8 cellular contexts compared by ENCODE assay signal in the genomic region with DNA sequence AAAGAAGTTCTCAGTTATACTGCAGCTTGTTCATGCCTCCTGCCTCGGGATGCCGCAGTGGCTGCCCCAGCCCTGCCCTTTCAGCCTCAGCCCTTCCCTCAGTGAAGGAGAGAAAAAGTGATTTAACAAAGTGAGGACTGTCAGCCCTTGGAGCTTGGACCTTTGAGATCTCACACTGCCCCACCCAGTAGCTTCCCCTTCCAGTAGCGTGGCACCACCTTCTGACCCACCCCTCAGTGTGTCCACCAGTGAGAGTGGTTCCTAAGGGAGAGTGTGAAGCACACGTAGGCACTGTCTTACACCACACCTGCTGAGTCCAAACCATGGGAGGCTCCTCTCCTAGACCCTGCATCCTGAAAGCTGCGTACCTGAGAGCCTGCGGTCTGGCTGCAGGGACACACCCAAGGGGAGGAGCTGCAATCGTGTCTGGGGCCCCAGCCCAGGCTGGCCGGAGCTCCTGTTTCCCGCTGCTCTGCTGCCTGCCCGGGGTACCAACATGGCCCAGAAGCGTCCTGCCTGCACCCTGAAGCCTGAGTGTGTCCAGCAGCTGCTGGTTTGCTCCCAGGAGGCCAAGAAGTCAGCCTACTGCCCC. TPM values are rescaled to one million over a fixed set of nuclear protein-coding genes. Genes with fewer than 3 reads are reported as not detected.
DNase-seq lines count a peak whose midpoint lies in the region; ATAC-seq and TF ChIP-seq lines count a peak whose summit lies in the region.

A gene (plus strand): TSS at position 464 of the 592 bp plus-strand sequence. CDS start 33 bp downstream, at position 497.

- peaks cover 12% of the 10 kb centered on the region for H3K4me1 Mint-ChIP-seq in progenitor cell of endocrine pancreas (ENCODE audit: low read depth)

- ATAC-seq in mucosa of descending colon, result peak; percentile 88
- no peak for ATAC-seq in GM18502 (IDR thresholded peaks at IDR 0.05; ENCODE audit: poor library complexity, unreplicated experiment)

- H3K9me3 ChIP-seq in esophagus squamous epithelium (peaks cover 0 to 4% (median 0%) of the 10 kb centered on the region in 3 donors), mucosa of descending colon (no peaks in the 10 kb centered on the region)

- intact Hi-C loops in esophagus squamous epithelium (cut with DNase I) (no loop called here), mucosa of descending colon (cut with DNase I, micrococcal nuclease) (no loop called here)

- H3K4me3 ChIP-seq in AG10803 (ENCODE audit: low read length), result peak within 1 kb of the TSS; percentile 35
- H3K4me3 ChIP-seq in esophagus squamous epithelium, result peak within 1 kb of the TSS; percentile 24 to 60 (median 38)
- H3K4me3 ChIP-seq in mucosa of descending colon, result peak within 1 kb of the TSS; percentile 24

- no peak for TF ChIP-seq CTCF in AG10803 (conservative IDR thresholded peaks at IDR 0.05; ENCODE audit: low read length)
- TF ChIP-seq CTCF in esophagus squamous epithelium (IDR thresholded peaks at IDR 0.05), result no peak
- no peak for TF ChIP-seq CTCF in mucosa of descending colon (IDR thresholded peaks at IDR 0.05)
- TF ChIP-seq CTCF in progenitor cell of endocrine pancreas (IDR thresholded peaks at IDR 0.05; ENCODE audit: unreplicated experiment), result no peak

- WGBS in esophagus squamous epithelium, 2 donors, result 45 to 94% methylated on average over 2 to 3 of the region's 11 CpGs

- no peaks in the 10 kb centered on the region for H3K9me3 Mint-ChIP-seq in progenitor cell of endocrine pancreas (ENCODE audit: low read depth)

- H3K4me1 ChIP-seq in esophagus squamous epithelium (peaks cover 10 to 40% (median 12%) of the 10 kb centered on the region in 3 donors), mucosa of descending colon (ENCODE audit: low read depth) (peaks cover 15% of the 10 kb centered on the region)

- no peak within 1 kb of the TSS for H3K4me3 Mint-ChIP-seq in progenitor cell of endocrine pancreas (ENCODE audit: low read depth)

- no peaks in the 10 kb centered on the region for H3K36me3 Mint-ChIP-seq in progenitor cell of endocrine pancreas (ENCODE audit: insufficient read depth)

- no peak within 1 kb of the TSS for H3K27ac Mint-ChIP-seq in progenitor cell of endocrine pancreas

- H3K27me3 ChIP-seq in esophagus squamous epithelium, result peaks cover 0 to 62% (median 5%) of the 10 kb centered on the region in 4 donors

- DNase-seq in AG10803 (ENCODE audit: low read depth), result no peak
- DNase-seq in NCI-H748 (lab: John Stamatoyannopoulos, UW; ENCODE audit: unreplicated experiment), result peak; percentile 29
- no peak for DNase-seq in esophagus squamous epithelium (lab: John Stamatoyannopoulos, UW)
- DNase-seq in mucosa of descending colon, result peak; percentile 67 to 82 (median 77)
- DNase-seq in NK-92 treated with Interleukin-12 subunit alpha and Interleukin-12 subunit beta, amount 100 ng/mL, for 24 hours (lab: John Stamatoyannopoulos, UW), result no peak
- no peak for DNase-seq in Kasumi-1 (lab: John Stamatoyannopoulos, UW)
- DNase-seq in progenitor cell of endocrine pancreas (ENCODE audit: low spot score, unreplicated experiment), result no peak

- H3K27me3 Mint-ChIP-seq in progenitor cell of endocrine pancreas, result peaks cover 42% of the 10 kb centered on the region

- H3K27ac ChIP-seq in esophagus squamous epithelium, result peak within 1 kb of the TSS; percentile 79 to 86 (median 80)

- TF ChIP-seq POLR2A in esophagus squamous epithelium (IDR thresholded peaks at IDR 0.05), result peak in 1 of 4 donors; percentile 39

- no peaks in the 10 kb centered on the region for H3K36me3 ChIP-seq in esophagus squamous epithelium
- H3K36me3 ChIP-seq in mucosa of descending colon (ENCODE audit: low read depth), result no peaks in the 10 kb centered on the region

RNA-seq across cellular contexts. Expression of the gene that starts here (rescaled TPM):
- total RNA-seq in esophagus squamous epithelium, result 10 to 100 TPM in 3 of 4 donors, 1 to 10 TPM in 1; 9.7 to 53.7 (median 45.9) TPM
- 10 to 100 TPM; 33.9 to 63.8 (median 60.9) TPM for total RNA-seq in mucosa of descending colon
- not detected in 2 replicates for total RNA-seq in progenitor cell of endocrine pancreas

Comparison
In these comparisons a context has a peak if more than half of its experiments do, and no peak if none do; other contexts are left out.
1. DNase-seq: peak in NCI-H748 (single experiment) and mucosa of descending colon (3 of 3); none in AG10803 (single experiment), esophagus squamous epithelium (single experiment), NK-92 treated with Interleukin-12 subunit alpha and Interleukin-12 subunit beta, amount 100 ng/mL, for 24 hours (single experiment), Kasumi-1 (0 of 2) and progenitor cell of endocrine pancreas (single experiment).
2. Peak in every context shown above with its lines, with median percentiles within 50 percentile points of each other: H3K4me3 ChIP-seq.